30 cellular contexts compared by ENCODE assay signal in genomic region chr4:105933083-105933482, GRCh38. TPM values are rescaled to one million over a fixed set of nuclear protein-coding genes. Genes with fewer than 3 reads are reported as not detected.
DNase-seq lines count a peak whose midpoint lies in the region; ATAC-seq, FAIRE-seq and TF ChIP-seq lines count a peak whose summit lies in the region.
"Had no signal": no experiment of that assay in that cellular context is flagged by ENCODE, and none has a peak within 500 bp of the region (broad histone marks: within the 10 kb centered on the region; RNA-seq: fewer than 3 reads in every experiment).

No MANE protein-coding gene starts in this region.

- no peaks in the 10 kb centered on the region for H3K9me3 ChIP-seq in OCI-LY1 (ENCODE audit: low read length)
- H3K9me3 ChIP-seq: BLaER1 treated with 17β-estradiol and CSF1 and Interleukin-3, amounts not matched to agents 10 nM and 100 nM; sigmoid colon; SK-N-SH; vagina had no signal

- no peaks in the 10 kb centered on the region for H3K27me3 ChIP-seq in OCI-LY1 (ENCODE audit: insufficient read depth, low read length)
- H3K27me3 ChIP-seq: BLaER1 treated with 17β-estradiol and CSF1 and Interleukin-3, amounts not matched to agents 10 nM and 100 nM; sigmoid colon; vagina had no signal

- no peak overlapping the region for H2AFZ ChIP-seq in OCI-LY1 (ENCODE audit: low read length)
- H2AFZ ChIP-seq: parathyroid adenoma had no signal

- H4K20me1 ChIP-seq in OCI-LY1 (ENCODE audit: insufficient read depth, low read length), result no peaks in the 10 kb centered on the region
- H4K20me1 ChIP-seq: BLaER1 treated with 17β-estradiol and CSF1 and Interleukin-3, amounts not matched to agents 10 nM and 100 nM had no signal

- H3K9ac ChIP-seq in OCI-LY1 (ENCODE audit: low read length), result no peak overlapping the region
- H3K9ac ChIP-seq: BLaER1 treated with 17β-estradiol and CSF1 and Interleukin-3, amounts not matched to agents 10 nM and 100 nM; parathyroid adenoma; SK-N-SH had no signal

- peak; percentile 55 for ATAC-seq in GM19455 (IDR thresholded peaks at IDR 0.05; ENCODE audit: unreplicated experiment)
- peak; percentile 50 for ATAC-seq in HG02973 (IDR thresholded peaks at IDR 0.05; ENCODE audit: unreplicated experiment)
- ATAC-seq: activated CD8-positive, alpha-beta T cell treated with anti-CD3 and anti-CD28 coated beads for 36 hours; left colon; WTC11 had no signal

- peak overlapping the region; percentile 26 for H3K27ac ChIP-seq in OCI-LY1 (ENCODE audit: low read depth, low read length, poor library complexity, severe bottlenecking)
- H3K27ac ChIP-seq: BLaER1 treated with 17β-estradiol and CSF1 and Interleukin-3, amounts not matched to agents 10 nM and 100 nM; parathyroid adenoma; sigmoid colon; vagina had no signal

- H3K4me2 ChIP-seq in OCI-LY1 (ENCODE audit: low read length), result no peak overlapping the region
- H3K4me2 ChIP-seq: BLaER1 treated with 17β-estradiol and CSF1 and Interleukin-3, amounts not matched to agents 10 nM and 100 nM; SK-N-SH had no signal

- H3K4me3 ChIP-seq in OCI-LY1 (ENCODE audit: low read depth, low read length, poor library complexity, severe bottlenecking), result no peak overlapping the region
- H3K4me3 ChIP-seq: BLaER1 treated with 17β-estradiol and CSF1 and Interleukin-3, amounts not matched to agents 10 nM and 100 nM; sigmoid colon; vagina had no signal

- peaks cover 43% of the 10 kb centered on the region for H3K4me1 ChIP-seq in OCI-LY1 (ENCODE audit: insufficient read depth, low read length, severe bottlenecking)
- H3K4me1 ChIP-seq: BLaER1 treated with 17β-estradiol and CSF1 and Interleukin-3, amounts not matched to agents 10 nM and 100 nM; parathyroid adenoma; vagina had no signal

- no peaks in the 10 kb centered on the region for H3K36me3 ChIP-seq in OCI-LY1 (ENCODE audit: insufficient read depth, low read length)
- H3K36me3 ChIP-seq: BLaER1 treated with 17β-estradiol and CSF1 and Interleukin-3, amounts not matched to agents 10 nM and 100 nM; sigmoid colon; vagina had no signal

- no peak for DNase-seq in GM12892 (ENCODE audit: insufficient read length)
- DNase-seq in CD1c-positive myeloid dendritic cell (ENCODE audit: extremely low spot score), result no peak
- DNase-seq in NCI-H2171 treated with DMSO at 0.1 percent for 48 hours (lab: John Stamatoyannopoulos, UW), result no peak
- DNase-seq in activated T-cell treated with anti-CD3 and anti-CD28 coated beads, Interleukin-2, amount 50 U/mL, for 1 hour, result no peak
- no peak for DNase-seq in A172 (ENCODE audit: low spot score)
- DNase-seq: ACHN; activated CD8-positive, alpha-beta T cell treated with anti-CD3 and anti-CD28 coated beads for 36 hours; activated naive CD4-positive, alpha-beta T cell treated with anti-CD3 and anti-CD28 coated beads, Interleukin-2, amount 10 ng/mL, durations not matched to agents 7 days and 5 days; central memory CD4-positive, alpha-beta T cell; H7; head of caudate nucleus; left colon; NCI-H1105 treated with DMSO at 0.1 percent for 48 hours; NCI-H2081 treated with DMSO at 0.1 percent for 48 hours; NCI-H510A; nephron progenitor cell; NK-92 treated with Interleukin-12 subunit alpha and Interleukin-12 subunit beta, amount 100 ng/mL, for 24 hours; RPMI8226; sigmoid colon; SK-N-SH had no signal

- peak; percentile 65 for FAIRE-seq in GM12892 (lab: Jason Lieb, UNC)
- FAIRE-seq: D721Med, endothelial cell of umbilical vein had no signal

- no peaks in the 10 kb centered on the region for H3K9me2 ChIP-seq in OCI-LY1 (ENCODE audit: low read depth, low read length)
- H3K9me2 ChIP-seq: SK-N-SH had no signal

- TF ChIP-seq POLR2A in GM12892 (IDR thresholded peaks at IDR 0.05; ENCODE audit: low read depth, low read length), result no peak

- TF ChIP-seq CTCF in OCI-LY1 (IDR thresholded peaks at IDR 0.05; ENCODE audit: low read length), result no peak

- no peaks in the 10 kb centered on the region for H3F3A ChIP-seq in OCI-LY1 (ENCODE audit: insufficient read depth, low read length)

- H3K79me2 ChIP-seq in OCI-LY1 (ENCODE audit: insufficient read depth, low read length), result no peaks in the 10 kb centered on the region
- H3K79me2 ChIP-seq: parathyroid adenoma had no signal

RNA-seq across cellular contexts. Expression of gene NPNT, which starts 37.8 kb away (rescaled TPM):
- polyA plus RNA-seq in GM12892 (2012; ENCODE audit: missing spikeins), result 15.9 TPM
- 0.29 TPM in 1 of 2 replicates, not detected in the other for total RNA-seq in A172 (2014; rRNA removed; shearing (Covaris generic))
- total RNA-seq: activated CD8-positive, alpha-beta T cell treated with anti-CD3 and anti-CD28 coated beads for 36 hours; endothelial cell of umbilical vein; T-helper 2 cell treated with Interferon-gamma antibody and Interleukin-4, amounts not matched to agents 100 ng/mL and 5 ng/mL, for 36 hours had no signal
- polyA plus RNA-seq: endothelial cell of umbilical vein, SK-N-SH had no signal
